Comparison of ENCODE assay signal across 11 cellular contexts in genomic region chr1:15412843-15413242, GRCh38. TPM values are rescaled to one million over a fixed set of nuclear protein-coding genes. Genes with fewer than 3 reads are reported as not detected.
DNase-seq lines count a peak whose midpoint lies in the region; ATAC-seq and TF ChIP-seq lines count a peak whose summit lies in the region.
"Had no signal": no experiment of that assay in that cellular context is flagged by ENCODE, and none has a peak within 500 bp of the region (broad histone marks: within the 10 kb centered on the region; RNA-seq: fewer than 3 reads in every experiment).

No MANE protein-coding gene starts in this region.

- H3K14ac ChIP-seq in H9 (ENCODE audit: insufficient read depth, low read length): no peak overlapping the region; the same call in 1 of the 2 replicates

- H3K27ac Mint-ChIP-seq in natural killer cell (peak overlapping the region; percentile 93 to 100), H9 (no peak overlapping the region)

- no peak overlapping the region for H2BK12ac ChIP-seq in H9 (ENCODE audit: insufficient read length, low read depth, low read length)

- H3K23ac ChIP-seq in H9 (ENCODE audit: insufficient read length, low read depth, low read length): no peak overlapping the region

- H2AFZ ChIP-seq in H9 (ENCODE audit: low read length): no peak overlapping the region

- H3K79me1 ChIP-seq in H9 (ENCODE audit: insufficient read depth, low read depth, low read length, poor library complexity, severe bottlenecking): no peaks in the 10 kb centered on the region

- no peak overlapping the region for H4K8ac ChIP-seq in H9 (replicated peaks; ENCODE audit: insufficient read length, low read depth, low read length)

- no peak overlapping the region for H3K4ac ChIP-seq in H9 (ENCODE audit: low read depth, low read length)

- no peak overlapping the region for H2BK20ac ChIP-seq in H9 (ENCODE audit: low read depth, low read length, poor library complexity, severe bottlenecking)

- H3K4me1 Mint-ChIP-seq in natural killer cell: peaks cover 80 to 87% of the 10 kb centered on the region in 2 donors
- peaks cover 30 to 41% of the 10 kb centered on the region in 2 experiments for H3K4me1 Mint-ChIP-seq in H9

- intact Hi-C loops in left cardiac atrium (cut with DNase I): no loop called here
- intact Hi-C loops in Right ventricle myocardium superior (cut with DNase I): loop anchor here (5.0 kb wide), 1 partner anchor 86 kb away; no protein-coding TSS in a partner anchor
- intact Hi-C loops in colonic mucosa (cut with DNase I): no loop called here
- intact Hi-C loops in natural killer cell (cut with micrococcal nuclease): no loop called here
- intact Hi-C loops in vagina (cut with DNase I): no loop called here

- no CpG with 5 or more reads among the region's 11 CpGs for WGBS in H9 (ENCODE audit: extremely low coverage, insufficient read length, low lambda C conversion rate)

- H3K9me3 Mint-ChIP-seq in natural killer cell (no peaks in the 10 kb centered on the region), H9 (no peaks in the 10 kb centered on the region)

- H3K56ac ChIP-seq in H9 (ENCODE audit: insufficient read length, low read depth, low read length): no peak overlapping the region

- no peak overlapping the region for H4K91ac ChIP-seq in H9 (ENCODE audit: insufficient read length, low read depth, low read length)

- DNase-seq in left cardiac atrium: peak; percentile 55
- DNase-seq in Right ventricle myocardium superior: no peak
- DNase-seq in colonic mucosa: peak; percentile 78
- no peak for DNase-seq in natural killer cell
- no peak for DNase-seq in vagina (ENCODE audit: extremely low spot score in 2 of 2)
- no peak for DNase-seq in GM20000 (ENCODE audit: low spot score)
- no peak for DNase-seq in H9
- DNase-seq: cerebellar nuclear complex, COR-L47, NCI-H1048 had no signal

- H3K4me2 ChIP-seq in H9 (ENCODE audit: insufficient read depth, insufficient read length, low read length): no peak overlapping the region

- no peaks in the 10 kb centered on the region for H3K79me2 ChIP-seq in H9 (ENCODE audit: insufficient read depth, low read length)

- H2AK5ac ChIP-seq in H9 (ENCODE audit: insufficient read length, low read length): no peak overlapping the region

- H3K18ac ChIP-seq in H9 (ENCODE audit: insufficient read length, low read depth, low read length): no peak overlapping the region

- no peak overlapping the region for H4K5ac ChIP-seq in H9 (ENCODE audit: insufficient read length, low read depth, low read length)

- no peaks in the 10 kb centered on the region for H3K9me3 ChIP-seq in colonic mucosa
- H3K9me3 ChIP-seq in vagina: no peaks in the 10 kb centered on the region
- no peaks in the 10 kb centered on the region for H3K9me3 ChIP-seq in H9 (ENCODE audit: control insufficient read depth, low read depth, low read length)

- peak overlapping the region; percentile 97 for H3K4me3 Mint-ChIP-seq in natural killer cell
- no peak overlapping the region for H3K4me3 Mint-ChIP-seq in H9

- H3K36me3 ChIP-seq in colonic mucosa (no peaks in the 10 kb centered on the region), vagina (no peaks in the 10 kb centered on the region)

- H3K36me3 Mint-ChIP-seq in natural killer cell (no peaks in the 10 kb centered on the region), H9 (ENCODE audit: insufficient read depth in 1 of 3, low read depth in 3 of 3) (peaks cover 0 to 2% (median 2%) of the 10 kb centered on the region in 3 experiments; a peak in 3 of 7 replicates)

- H3K4me1 ChIP-seq in colonic mucosa (peaks cover 44% of the 10 kb centered on the region), vagina (peaks cover 78% of the 10 kb centered on the region), H9 (ENCODE audit: insufficient read depth, low read length) (no peaks in the 10 kb centered on the region)

- H3K27me3 ChIP-seq in colonic mucosa (no peaks in the 10 kb centered on the region), vagina (no peaks in the 10 kb centered on the region), H9 (ENCODE audit: insufficient read depth, low read length) (peaks cover 4% of the 10 kb centered on the region; the same call in 1 of the 2 replicates)

- TF ChIP-seq CTCF in colonic mucosa (IDR thresholded peaks at IDR 0.05) (no peak), natural killer cell (IDR thresholded peaks at IDR 0.05) (no peak), vagina (IDR thresholded peaks at IDR 0.05) (no peak), GM20000 (IDR thresholded peaks at IDR 0.05; ENCODE audit: extremely low read depth, missing control alignments) (no peak), H9 (conservative IDR thresholded peaks at IDR 0.05) (no peak)

- H2BK15ac ChIP-seq in H9 (ENCODE audit: low read depth, low read length): no peak overlapping the region

- H3K27me3 Mint-ChIP-seq in natural killer cell (ENCODE audit: low read depth in 2 of 2): no peaks in the 10 kb centered on the region
- peaks cover 49% of the 10 kb centered on the region for H3K27me3 Mint-ChIP-seq in H9 (ENCODE audit: low read depth)

- H3K9ac ChIP-seq in colonic mucosa (ENCODE audit: low read depth in 2 of 2, low read length in 2 of 2): peak overlapping the region; percentile 69 to 100
- H3K9ac ChIP-seq in H9 (ENCODE audit: extremely low read depth, insufficient read length, low read length): no peak overlapping the region

- no peak for TF ChIP-seq POLR2A in vagina (IDR thresholded peaks at IDR 0.05)

- H3T11ph ChIP-seq in H9 (ENCODE audit: low read length): no peak overlapping the region

- no peak overlapping the region for H2BK120ac ChIP-seq in H9 (ENCODE audit: low read depth, low read length, poor library complexity, severe bottlenecking)

- no peak overlapping the region for H2BK5ac ChIP-seq in H9 (ENCODE audit: insufficient read length, low read length)

- no peak overlapping the region for H3K4me3 ChIP-seq in colonic mucosa
- no peak overlapping the region for H3K4me3 ChIP-seq in vagina

- no peaks in the 10 kb centered on the region for H4K20me1 ChIP-seq in H9 (ENCODE audit: control insufficient read depth, insufficient read depth, insufficient read length)

- ATAC-seq in left cardiac atrium (no peak), Right ventricle myocardium superior (ENCODE audit: poor library complexity) (no peak), natural killer cell (no peak), HG02759 (IDR thresholded peaks at IDR 0.05; ENCODE audit: unreplicated experiment) (no peak)

- H3K27ac ChIP-seq in colonic mucosa (peak overlapping the region; percentile 76), vagina (peak overlapping the region; percentile 93), H9 (ENCODE audit: insufficient read length, low read depth, low read length) (no peak overlapping the region)

- peaks cover 9% of the 10 kb centered on the region for H3K23me2 ChIP-seq in H9 (ENCODE audit: insufficient read length, low read depth, low read length, poor library complexity, severe bottlenecking)

RNA-seq across cellular contexts. Expression of gene EFHD2, which starts 3.2 kb away (rescaled TPM):
- total RNA-seq in left cardiac atrium (10 to 100 TPM; 19.1 to 24.0 TPM), Right ventricle myocardium superior (11.6 TPM), colonic mucosa (100 to 1,000 TPM; 160 to 191 TPM), natural killer cell (100 to 1,000 TPM; 804 to 952 (median 855) TPM), vagina (57.2 TPM), H9 (2021) (16.5 and 16.6 TPM in 2 replicates)

RNA-seq across cellular contexts. Expression of gene CTRC, which starts 25.4 kb away (rescaled TPM):
- total RNA-seq in left cardiac atrium (not detected), Right ventricle myocardium superior (not detected), colonic mucosa (1 to 10 TPM in 1 of 2 donors, not detected in 1; 6.0 TPM), natural killer cell (1 to 10 TPM; 5.5 to 9.7 (median 6.4) TPM), vagina (not detected), H9 (2021) (not detected in 2 replicates)

RNA-seq across cellular contexts. Expression of gene CELA2A, which starts 43.7 kb away (rescaled TPM):
- total RNA-seq in left cardiac atrium (not detected), Right ventricle myocardium superior (not detected), colonic mucosa (1 to 10 TPM in 1 of 2 donors, not detected in 1; 3.6 TPM), natural killer cell (not detected), vagina (not detected), H9 (2021) (not detected in 2 replicates)

Comparison
In these comparisons a context has a peak if more than half of its experiments do, and no peak if none do; other contexts are left out.
1. DNase-seq: peak in left cardiac atrium (single experiment) and colonic mucosa (single experiment); none in Right ventricle myocardium superior (single experiment), natural killer cell (single experiment), vagina (0 of 2), GM20000 (single experiment) and H9 (single experiment).
2. H3K27ac Mint-ChIP-seq: peak in natural killer cell (2 of 2); none in H9 (0 of 3).
3. RNA of gene EFHD2, which starts 3.2 kb away (total RNA-seq): 804 to 952 TPM in natural killer cell; 160 to 191 TPM in colonic mucosa, 57.2 TPM in vagina (single experiment), 19.1 to 24.0 TPM in left cardiac atrium, 16.5 to 16.6 TPM in H9 and 11.6 TPM in Right ventricle myocardium superior (single experiment); every median in the first group is over 4 times any median in the second.